Comparison of ENCODE assay signal across 16 cellular contexts in genomic region chr6:128932061-128932460, GRCh38. TPM values are rescaled to one million over a fixed set of nuclear protein-coding genes. Genes with fewer than 3 reads are reported as not detected.
A peak's percentile ranks its signal among the peaks of the same experiment; 100 is the strongest.
DNase-seq lines count a peak whose midpoint lies in the region; ATAC-seq and TF ChIP-seq lines count a peak whose summit lies in the region.
"Had no signal": no experiment of that assay in that cellular context is flagged by ENCODE, and none has a peak within 500 bp of the region (broad histone marks: within the 10 kb centered on the region; RNA-seq: fewer than 3 reads in every experiment).

No MANE protein-coding gene starts in this region.

- TF ChIP-seq POLR2A in prostate gland (IDR thresholded peaks at IDR 0.05): no peak

- H3K27ac ChIP-seq in left ventricle myocardium inferior (replicated peaks) (peak overlapping the region; percentile 4), prostate gland (no peak overlapping the region)
- H3K27ac ChIP-seq: sigmoid colon, thyroid gland had no signal

- no peak for DNase-seq in left ventricle myocardium inferior
- DNase-seq in Right ventricle myocardium inferior (ENCODE audit: missing footprints): no peak
- DNase-seq in SK-MEL-5 (ENCODE audit: low read depth, low spot score): peak; percentile 2
- peak; percentile 13 for DNase-seq in fibroblast of peridontal ligament (ENCODE audit: extremely low read depth)
- DNase-seq in stromal cell of bone marrow (ENCODE audit: low read depth): peak; percentile 8
- DNase-seq in NCI-H2081 (lab: John Stamatoyannopoulos, UW): no peak
- DNase-seq in prostate gland (ENCODE audit: low spot score): no peak
- DNase-seq in SIG-M5 treated with dmso at 0.1 percent for 504 hours (lab: John Stamatoyannopoulos, UW; ENCODE audit: unreplicated experiment): no peak
- DNase-seq: activated B cell treated with CpG ODN at 0.5 μM for 24 hours; activated gamma-delta T cell treated with Interleukin-2 at 50 U/mL for 16 hours; Caco-2; NCI-H2227 treated with DMSO at 0.1 percent for 48 hours; sigmoid colon; stimulated activated CD4-positive, alpha-beta T cell treated with anti-CD3 and anti-CD28 coated beads, Interleukin-4, amount 100 ng/mL, for 1 hour; thyroid gland had no signal

- 81% methylated on average over 1 of the region's 1 CpG for WGBS in prostate gland

- ATAC-seq in Right ventricle myocardium inferior: no peak
- ATAC-seq: HepG2 had no signal

- no peak overlapping the region for H3K4me3 ChIP-seq in left ventricle myocardium inferior
- H3K4me3 ChIP-seq in prostate gland: no peak overlapping the region
- H3K4me3 ChIP-seq: sigmoid colon, thyroid gland had no signal

- intact Hi-C loops in left ventricle myocardium inferior (cut with micrococcal nuclease): no loop called here
- intact Hi-C loops in Right ventricle myocardium inferior (cut with DNase I): no loop called here
- intact Hi-C loops in prostate gland (cut with DNase I): no loop called here

- in situ Hi-C loops in SK-MEL-5 (cut with HindIII; ENCODE audit: low pct_unique_long_range_greater_than_20kb, low sequenced_read_pairs): no loop called here

- H3K27me3 ChIP-seq in left ventricle myocardium inferior (ENCODE audit: low read depth) (no peaks in the 10 kb centered on the region), prostate gland (replicated peaks; ENCODE audit: insufficient read depth) (no peaks in the 10 kb centered on the region)
- H3K27me3 ChIP-seq: thyroid gland had no signal

- H3K9me3 ChIP-seq in left ventricle myocardium inferior (replicated peaks) (no peaks in the 10 kb centered on the region), prostate gland (no peaks in the 10 kb centered on the region)
- H3K9me3 ChIP-seq: Caco-2, sigmoid colon, thyroid gland had no signal

- peaks cover 34% of the 10 kb centered on the region for H3K4me1 ChIP-seq in left ventricle myocardium inferior
- no peaks in the 10 kb centered on the region for H3K4me1 ChIP-seq in prostate gland (replicated peaks)
- H3K4me1 ChIP-seq: Caco-2, sigmoid colon, thyroid gland had no signal

- H3K36me3 ChIP-seq in left ventricle myocardium inferior (peaks cover 20% of the 10 kb centered on the region), prostate gland (no peaks in the 10 kb centered on the region)
- H3K36me3 ChIP-seq: sigmoid colon, thyroid gland had no signal

- TF ChIP-seq CTCF in left ventricle myocardium inferior (IDR thresholded peaks at IDR 0.05; ENCODE audit: borderline replicate concordance) (no peak), prostate gland (IDR thresholded peaks at IDR 0.05) (no peak)

RNA-seq across cellular contexts. Expression of gene LAMA2, which starts 49.1 kb away (rescaled TPM):
- total RNA-seq in left ventricle myocardium inferior (185 TPM), Right ventricle myocardium inferior (119 TPM), prostate gland (10 to 100 TPM; 10.1 to 89.1 TPM)
- total RNA-seq in SK-MEL-5 (2014; rRNA removed; shearing (Covaris generic)): 1.3 TPM in 2 replicates
- 2.1 and 3.8 TPM in 2 replicates for polyA plus RNA-seq in SK-MEL-5 (2015; cell fraction: cytosol; rRNA removed)
- 4.6 and 9.2 TPM in 2 replicates for polyA plus RNA-seq in SK-MEL-5 (2015; cell fraction: nucleus; rRNA removed)

Comparison
In these comparisons a context has a peak if more than half of its experiments do, and no peak if none do; other contexts are left out.
1. DNase-seq: peak in SK-MEL-5 (single experiment), fibroblast of peridontal ligament (single experiment) and stromal cell of bone marrow (single experiment); none in left ventricle myocardium inferior (single experiment), Right ventricle myocardium inferior (single experiment), NCI-H2081 (0 of 2), prostate gland (single experiment) and SIG-M5 treated with dmso at 0.1 percent for 504 hours (single experiment).